ENCODE assay signal across 8 cellular contexts in the genomic region with DNA sequence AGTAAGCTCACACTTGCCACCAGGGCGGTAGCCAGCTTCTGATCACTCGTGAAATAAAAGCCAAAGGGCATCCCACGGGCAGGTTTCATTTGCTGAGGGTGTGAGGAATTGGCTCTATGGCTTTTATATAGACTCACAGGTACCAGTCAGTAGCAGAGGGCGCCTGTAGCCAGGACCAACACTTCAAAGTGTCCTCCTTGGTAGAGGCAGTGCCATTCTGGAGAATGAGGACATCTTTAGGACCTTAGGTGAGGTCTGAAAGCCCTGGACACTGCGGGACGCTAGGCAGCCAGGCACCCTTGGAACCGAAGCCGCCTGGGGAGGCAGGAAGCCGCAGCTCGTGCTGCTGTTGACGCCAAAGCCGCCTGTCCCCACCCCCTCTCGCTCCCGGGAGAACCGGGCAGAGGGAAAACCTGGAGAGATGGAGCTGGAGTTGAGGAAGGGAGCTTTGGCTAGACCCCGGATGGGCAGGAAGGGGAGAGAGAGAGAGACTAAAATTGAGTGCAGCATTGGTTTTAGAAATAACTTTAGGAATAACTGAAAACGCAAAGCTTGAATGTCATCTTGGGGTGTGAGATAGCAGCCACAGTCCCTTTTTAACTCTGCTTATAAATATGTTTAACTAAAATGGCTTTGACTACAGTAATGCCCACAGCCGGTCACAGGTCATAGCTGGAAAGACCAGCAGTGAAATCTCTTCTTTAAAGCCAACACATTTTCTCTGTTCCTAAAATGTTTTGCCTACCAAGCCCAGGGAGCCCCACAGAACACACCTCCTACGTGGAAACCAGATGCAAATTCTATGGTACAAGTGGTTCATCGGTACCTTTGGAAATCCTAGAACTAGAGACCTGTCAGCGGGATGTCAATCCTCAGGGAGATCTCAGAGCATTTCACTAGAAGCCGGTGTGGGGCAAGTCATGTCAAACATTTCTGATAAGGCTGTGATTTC.
A peak's percentile ranks its signal among the peaks of the same experiment; 100 is the strongest.
DNase-seq lines count a peak whose midpoint lies in the region; ATAC-seq, FAIRE-seq and TF ChIP-seq lines count a peak whose summit lies in the region.

No MANE protein-coding gene starts in this region.

- H3K9ac ChIP-seq in iPS-15b (ENCODE audit: low read depth, low read length): no peak overlapping the region

- BruUV-seq in A673 (replicated peaks; lab: Mats Ljungman, UMichigan): no TSS peak
- BruUV-seq in OCI-LY7 (replicated peaks; lab: Mats Ljungman, UMichigan): no TSS peak

- H3K27ac ChIP-seq in A673 (ENCODE audit: low read depth, low read length, poor library complexity, severe bottlenecking): no peak overlapping the region
- no peak overlapping the region for H3K27ac ChIP-seq in OCI-LY7 (ENCODE audit: low read depth, low read length, poor library complexity, severe bottlenecking)

- peak; percentile 41; the same call in 1 of the 2 replicates for TF ChIP-seq POLR2A in H54 (IDR thresholded peaks at IDR 0.05; ENCODE audit: low read depth, low read length)

- no peaks in the 10 kb centered on the region for H4K20me1 ChIP-seq in OCI-LY7 (ENCODE audit: insufficient read depth, low read length)

- H3K4me1 ChIP-seq in A673 (ENCODE audit: insufficient read depth, low read length, poor library complexity, severe bottlenecking): peaks cover 5% of the 10 kb centered on the region
- H3K4me1 ChIP-seq in OCI-LY7 (ENCODE audit: insufficient read depth, low read length, poor library complexity, severe bottlenecking): no peaks in the 10 kb centered on the region
- H3K4me1 ChIP-seq in iPS-15b (ENCODE audit: control insufficient read depth, insufficient read depth, low read length): no peaks in the 10 kb centered on the region

- DNase-seq in A673 (ENCODE audit: low spot score): peak; percentile 89
- peak; percentile 71 for DNase-seq in H54 (ENCODE audit: insufficient read length, low spot score)
- peak; percentile 16 for DNase-seq in OCI-LY7 (ENCODE audit: low spot score)
- DNase-seq in T47D (ENCODE audit: low read depth in 1 of 2, low spot score in 1 of 2): peak; percentile 35 to 86
- DNase-seq in retinal pigment epithelial cell (ENCODE audit: low read depth): peak; percentile 66
- DNase-seq in T1000 (lab: John Stamatoyannopoulos, UW): no peak

- H3K4me2 ChIP-seq in OCI-LY7 (ENCODE audit: low read length): 0 out of 2 replicates have a peak overlapping the region, but pooled peaks have one; percentile 14

- 0 out of 2 replicates have a peak overlapping the region, but pooled peaks have one; percentile 17 for H2AFZ ChIP-seq in OCI-LY7 (ENCODE audit: low read length)

- POLR2A ChIA-PET in A673 (lab: Charles Lee; ENCODE audit: low non-redundant PET) (no interaction called here), OCI-LY7 (lab: Charles Lee) (no interaction called here)

- H3K9me2 ChIP-seq in OCI-LY7 (ENCODE audit: insufficient read depth, low read length): no peaks in the 10 kb centered on the region

- H3K4me3 ChIP-seq in A673 (ENCODE audit: low read depth, low read length, poor library complexity, severe bottlenecking) (peak overlapping the region; percentile 12), OCI-LY7 (ENCODE audit: low read depth, low read length, poor library complexity, severe bottlenecking) (no peak overlapping the region), iPS-15b (ENCODE audit: low read depth, low read length) (peak overlapping the region; percentile 42), retinal pigment epithelial cell (ENCODE audit: low read length) (peak overlapping the region; percentile 45)

- intact Hi-C loops in A673 (cut with micrococcal nuclease; ENCODE audit: unreplicated experiment) (loop anchor here (5.0 kb wide), 1 partner anchor 130 kb away; the partner anchor contains the start of gene CDYL), OCI-LY7 (cut with micrococcal nuclease; ENCODE audit: unreplicated experiment) (no loop called here)

- H3K27me3 ChIP-seq in A673 (replicated peaks; ENCODE audit: insufficient read depth, low read depth, low read length, poor library complexity) (no peaks in the 10 kb centered on the region), iPS-15b (ENCODE audit: control insufficient read depth, insufficient read depth, low read length) (peaks cover 2% of the 10 kb centered on the region)

- CTCF ChIA-PET in A673 (lab: Charles Lee) (no interaction called here), OCI-LY7 (lab: Charles Lee; ENCODE audit: unreplicated experiment) (no interaction called here)

- FAIRE-seq in H54 (lab: Jason Lieb, UNC): peak; percentile 88

- TF ChIP-seq CTCF in A673 (conservative IDR thresholded peaks at IDR 0.05; ENCODE audit: low read depth, low read length) (no peak), OCI-LY7 (conservative IDR thresholded peaks at IDR 0.05; ENCODE audit: low read length) (no peak), retinal pigment epithelial cell (conservative IDR thresholded peaks at IDR 0.05; ENCODE audit: low read depth, low read length) (no peak)

- no peaks in the 10 kb centered on the region for H3K36me3 ChIP-seq in A673 (ENCODE audit: insufficient read depth, low read length, poor library complexity, severe bottlenecking)
- H3K36me3 ChIP-seq in OCI-LY7 (ENCODE audit: insufficient read depth, low read length): no peaks in the 10 kb centered on the region
- no peaks in the 10 kb centered on the region for H3K36me3 ChIP-seq in iPS-15b (ENCODE audit: control insufficient read depth, insufficient read depth, low read length)

- in situ Hi-C loops in T47D (cut with HindIII; ENCODE audit: low pct_unique_long_range_greater_than_20kb, low sequenced_read_pairs): no loop called here

- no peak for ATAC-seq in GM21526 (IDR thresholded peaks at IDR 0.05; ENCODE audit: low FRiP score, unreplicated experiment)

- no peaks in the 10 kb centered on the region for H3K79me2 ChIP-seq in OCI-LY7 (ENCODE audit: insufficient read depth, low read depth, low read length)

- H3K9me3 ChIP-seq in A673 (ENCODE audit: low read depth, low read length, poor library complexity, severe bottlenecking): peaks cover 8% of the 10 kb centered on the region
- H3K9me3 ChIP-seq in OCI-LY7 (ENCODE audit: low read length): 0 out of 2 replicates have a peak, but pooled peaks cover 5% of the 10 kb centered on the region
- no peaks in the 10 kb centered on the region for H3K9me3 ChIP-seq in iPS-15b (ENCODE audit: control insufficient read depth, insufficient read depth, low read length)
